19 cellular contexts compared by ENCODE assay signal in genomic region chr1:161266096-161266679, GRCh38. TPM values are rescaled to one million over a fixed set of nuclear protein-coding genes. Genes with fewer than 3 reads are reported as not detected.
DNase-seq lines count a peak whose midpoint lies in the region; ATAC-seq, FAIRE-seq and TF ChIP-seq lines count a peak whose summit lies in the region.
"Had no signal": no experiment of that assay in that cellular context is flagged by ENCODE, and none has a peak within 500 bp of the region (broad histone marks: within the 10 kb centered on the region; RNA-seq: fewer than 3 reads in every experiment).

No MANE protein-coding gene starts in this region.

- POLR2A ChIA-PET in A549 (lab: Yijun Ruan, JAX): interaction anchor here (1.0 kb wide), 1 partner anchor 48 kb away, joined by 3 read pairs; the partner anchor contains the start of gene SDHC

- peaks cover 6% of the 10 kb centered on the region for H3K27me3 Mint-ChIP-seq in GM23338 (ENCODE audit: insufficient read depth, low read depth, poor library complexity)

- no peak for TF ChIP-seq EP300 in A549 (IDR thresholded peaks at IDR 0.05)

- DNase-seq in A549 (ENCODE audit: low read depth in 1 of 2, low spot score in 1 of 2) (no peak), GM23338 (ENCODE audit: low spot score) (peak; percentile 30), RPMI7951 (ENCODE audit: low read depth) (peak; percentile 5), midbrain (lab: John Stamatoyannopoulos, UW) (no peak), globus pallidus (ENCODE audit: low spot score) (no peak), T-helper 9 cell (no peak)
- DNase-seq: activated CD4-positive, alpha-beta T cell treated with anti-CD3 and anti-CD28 coated beads for 48 hours; activated CD8-positive, alpha-beta memory T cell treated with anti-CD3 and anti-CD28 coated beads, Interleukin-2, amount 50 U/mL, for 48 hours; activated gamma-delta T cell treated with Interleukin-2 at 50 U/mL for 16 hours; erythroblast; IMR-90; MV-4-11; NCI-H2171; right cardiac atrium had no signal

- no peak overlapping the region; the same call in 1 of the 2 replicates for H2AFZ ChIP-seq in GM23338

- H3K4me3 ChIP-seq in A549: no peak overlapping the region
- no peak overlapping the region for H3K4me3 ChIP-seq in GM23338
- no peak overlapping the region for H3K4me3 ChIP-seq in mesodermal cell (ENCODE audit: extremely low read depth, insufficient read depth, low read length, poor library complexity, severe bottlenecking)
- H3K4me3 ChIP-seq: neural progenitor cell had no signal

- H3K27me3 ChIP-seq in GM23338 (ENCODE audit: insufficient read depth): peaks cover 3% of the 10 kb centered on the region

- ATAC-seq in A549 (peak in 1 of 2 experiments; percentile 71; a peak in 3 of 6 replicates), GM23338 (peak; percentile 72), HG02798 (IDR thresholded peaks at IDR 0.05; ENCODE audit: poor library complexity, unreplicated experiment) (no peak)
- ATAC-seq: right cardiac atrium had no signal

- no peak overlapping the region for H3K27ac Mint-ChIP-seq in GM23338
- H3K27ac Mint-ChIP-seq: dendritic cell treated with granulocyte-macrophage colony-stimulating factor and Interleukin-4, amounts not matched to agents 40 ng/mL and 50 ng/mL, for 4 days had no signal

- H3K4me1 ChIP-seq in A549: peaks cover 13% of the 10 kb centered on the region; the same call in 2 of the 3 replicates
- H3K4me1 ChIP-seq in GM23338 (ENCODE audit: insufficient read depth): peaks cover 17% of the 10 kb centered on the region
- H3K4me1 ChIP-seq in mesodermal cell (ENCODE audit: control insufficient read depth, insufficient read depth, low read length, poor library complexity, severe bottlenecking): peaks cover 9% of the 10 kb centered on the region

- H3K9me3 Mint-ChIP-seq in GM23338: no peaks in the 10 kb centered on the region
- H3K9me3 Mint-ChIP-seq: dendritic cell treated with granulocyte-macrophage colony-stimulating factor and Interleukin-4, amounts not matched to agents 40 ng/mL and 50 ng/mL, for 4 days; neural progenitor cell had no signal

- H3K79me2 ChIP-seq in GM23338 (replicated peaks; ENCODE audit: insufficient read depth): no peaks in the 10 kb centered on the region

- CTCF ChIA-PET in A549 (lab: Yijun Ruan, JAX): interaction anchor here (0.6 to 3.4 kb wide), 5 partner anchors 25 to 110 kb away, joined by 3 to 16 read pairs (median 3); partner anchors contain the start of gene TOMM40L

- peak overlapping the region; percentile 10; the same call in 1 of the 3 replicates for H3K4me2 ChIP-seq in A549
- H3K4me2 ChIP-seq in GM23338: peak overlapping the region; percentile 35; the same call in 1 of the 2 replicates

- TF ChIP-seq CTCF in A549 (IDR thresholded peaks at IDR 0.05) (no peak), GM23338 (conservative IDR thresholded peaks at IDR 0.05; ENCODE audit: low read depth in 2 of 2) (no peak)

- no peaks in the 10 kb centered on the region for H3K36me3 ChIP-seq in GM23338 (ENCODE audit: insufficient read depth)
- no peaks in the 10 kb centered on the region for H3K36me3 ChIP-seq in mesodermal cell (ENCODE audit: control insufficient read depth, insufficient read depth, low read length)
- H3K36me3 ChIP-seq: neural progenitor cell had no signal

- peaks cover 17% of the 10 kb centered on the region for H3K4me1 Mint-ChIP-seq in GM23338

- WGBS in A549 (ENCODE audit: missing lambda C conversion rate): 21% methylated on average over 4 of the region's 4 CpGs
- WGBS in mesodermal cell (ENCODE audit: insufficient coverage in 2 of 2), 2 experiments: 29 to 83% methylated on average over 1 of the region's 4 CpGs

- no peak for FAIRE-seq in A549 (lab: Jason Lieb, UNC)

- H3K27ac ChIP-seq in A549 (no peak overlapping the region), GM23338 (ENCODE audit: low read depth) (no peak overlapping the region), mesodermal cell (ENCODE audit: low read depth, low read length, severe bottlenecking) (peak overlapping the region; percentile 5)
- H3K27ac ChIP-seq: neural progenitor cell had no signal

- no peak for TF ChIP-seq POLR2A in A549 (IDR thresholded peaks at IDR 0.05; ENCODE audit: low read length)

- H3F3A ChIP-seq in GM23338 (replicated peaks; ENCODE audit: low read depth): no peaks in the 10 kb centered on the region

- no peak for TF ChIP-seq RAD21 in A549 (conservative IDR thresholded peaks at IDR 0.05 in 1 of 2, IDR thresholded peaks at IDR 0.05 in 1 of 2)

- H3K9me3 ChIP-seq in A549 (no peaks in the 10 kb centered on the region), mesodermal cell (ENCODE audit: control insufficient read depth, low read length) (no peaks in the 10 kb centered on the region)

- H3K9me2 ChIP-seq in GM23338 (ENCODE audit: insufficient read depth): no peaks in the 10 kb centered on the region

- no peak overlapping the region for H3K4me3 Mint-ChIP-seq in GM23338
- H3K4me3 Mint-ChIP-seq: dendritic cell treated with granulocyte-macrophage colony-stimulating factor and Interleukin-4, amounts not matched to agents 40 ng/mL and 50 ng/mL, for 4 days; neural progenitor cell had no signal

- H4K20me1 ChIP-seq in GM23338 (replicated peaks; ENCODE audit: insufficient read depth): no peaks in the 10 kb centered on the region

- H3K36me3 Mint-ChIP-seq in GM23338 (ENCODE audit: low read depth): no peaks in the 10 kb centered on the region
- H3K36me3 Mint-ChIP-seq: neural progenitor cell had no signal

TF ChIP-seq in A549, 52 proteins besides CTCF, POLR2A, EP300 and RAD21 (continues in another document):
- TF ChIP-seq HDAC2 (IDR thresholded peaks at IDR 0.05) (no peak), ZFP36 (IDR thresholded peaks at IDR 0.05; ENCODE audit: borderline replicate concordance, partially characterized antibody) (no peak), KDM1A (IDR thresholded peaks at IDR 0.05; ENCODE audit: low read depth) (no peak)

TF ChIP-seq in GM23338, 12 proteins besides CTCF, POLR2A, EP300 and RAD21 (continues in another document):
- TF ChIP-seq EZH2phosphoT487 (IDR thresholded peaks at IDR 0.05; ENCODE audit: unreplicated experiment): no peak
- TF ChIP-seq EZH2 (IDR thresholded peaks at IDR 0.05; ENCODE audit: low read depth, unreplicated experiment): no peak
- TF ChIP-seq JUNB (IDR thresholded peaks at IDR 0.05; ENCODE audit: unreplicated experiment): no peak

RNA-seq across cellular contexts. Expression of gene PCP4L1, which starts 7.6 kb away (rescaled TPM):
- polyA plus RNA-seq in A549 (2011; rRNA removed): not detected in 2 replicates
- polyA plus RNA-seq in A549 (2012; cell fraction: cytosol; rRNA removed): 0.03 TPM in 1 of 2 replicates, not detected in the other
- polyA plus RNA-seq in A549 (2012; cell fraction: nucleus; rRNA removed): not detected in 2 replicates
- polyA plus RNA-seq in A549 (2017; fragmentation: RNase III; extraction: RNeasy Plus Mini Kit Qiagen cat#74134 plus additional on column Dnase treatment): not detected in 3 replicates
- not detected in 2 replicates for polyA minus RNA-seq in A549 (2011; rRNA and poly(A)+ RNA removed)
- 1.4 and 3.8 TPM in 2 replicates for total RNA-seq in GM23338 (2014; rRNA removed; shearing (Covaris generic))
- 1.7 and 2.2 TPM in 2 replicates for polyA plus RNA-seq in GM23338 (2016; fragmentation: Nextera tagmentation; extraction: Ambion mirVana)
- not detected in 2 replicates for total RNA-seq in RPMI7951 (2014; rRNA removed; shearing (Covaris generic))
- not detected for polyA plus RNA-seq in mesodermal cell (2013, experiment 1 of 2)
- not detected for polyA plus RNA-seq in mesodermal cell (2013, experiment 2 of 2)
- total RNA-seq: IMR-90, lung microvascular endothelial cell had no signal
- polyA plus RNA-seq: IMR-90 had no signal

RNA-seq across cellular contexts. Expression of gene NR1I3, which starts 28.2 kb away (rescaled TPM):
- not detected in 2 replicates for polyA plus RNA-seq in A549 (2011; rRNA removed)
- not detected in 2 replicates for polyA plus RNA-seq in A549 (2012; cell fraction: cytosol; rRNA removed)
- polyA plus RNA-seq in A549 (2012; cell fraction: nucleus; rRNA removed): 0.12 TPM in 1 of 2 replicates, not detected in the other
- not detected in 3 replicates for polyA plus RNA-seq in A549 (2017; fragmentation: RNase III; extraction: RNeasy Plus Mini Kit Qiagen cat#74134 plus additional on column Dnase treatment)
- not detected in 2 replicates for polyA minus RNA-seq in A549 (2011; rRNA and poly(A)+ RNA removed)
- not detected in 2 replicates for total RNA-seq in GM23338 (2014; rRNA removed; shearing (Covaris generic))
- 0.40 and 0.50 TPM in 2 replicates for polyA plus RNA-seq in GM23338 (2016; fragmentation: Nextera tagmentation; extraction: Ambion mirVana)
- not detected in 2 replicates for total RNA-seq in RPMI7951 (2014; rRNA removed; shearing (Covaris generic))
- not detected for polyA plus RNA-seq in mesodermal cell (2013, experiment 1 of 2)
- not detected for polyA plus RNA-seq in mesodermal cell (2013, experiment 2 of 2)
- total RNA-seq: IMR-90, lung microvascular endothelial cell, right cardiac atrium had no signal
- polyA plus RNA-seq: IMR-90 had no signal

RNA-seq across cellular contexts. Expression of gene TOMM40L, which starts 40.3 kb away (rescaled TPM):
- polyA plus RNA-seq in A549 (2011; rRNA removed) (6.3 and 7.0 TPM in 2 replicates), A549 (2017; fragmentation: RNase III; extraction: RNeasy Plus Mini Kit Qiagen cat#74134 plus additional on column Dnase treatment) (9.1 to 11.0 TPM (median 10.2 TPM) in 3 replicates), GM23338 (2016; fragmentation: Nextera tagmentation; extraction: Ambion mirVana) (5.9 and 6.8 TPM in 2 replicates)
- 8.9 and 9.2 TPM in 2 replicates for polyA plus RNA-seq in A549 (2012; cell fraction: cytosol; rRNA removed)
- polyA plus RNA-seq in A549 (2012; cell fraction: nucleus; rRNA removed): 11.9 and 19.1 TPM in 2 replicates
- polyA minus RNA-seq in A549 (2011; rRNA and poly(A)+ RNA removed): 14.5 and 15.6 TPM in 2 replicates
- total RNA-seq in GM23338 (2014; rRNA removed; shearing (Covaris generic)): 12.9 and 22.3 TPM in 2 replicates
- total RNA-seq in RPMI7951 (2014; rRNA removed; shearing (Covaris generic)): 8.4 and 10.0 TPM in 2 replicates
- 8.6 TPM for polyA plus RNA-seq in mesodermal cell (2013, experiment 1 of 2)
- 7.5 TPM for polyA plus RNA-seq in mesodermal cell (2013, experiment 2 of 2)

RNA-seq across cellular contexts. Expression of gene APOA2, which starts 42.8 kb away (rescaled TPM):
- polyA plus RNA-seq in A549 (2011; rRNA removed) (not detected in 2 replicates), A549 (2017; fragmentation: RNase III; extraction: RNeasy Plus Mini Kit Qiagen cat#74134 plus additional on column Dnase treatment) (not detected in 3 replicates), GM23338 (2016; fragmentation: Nextera tagmentation; extraction: Ambion mirVana) (2.7 TPM in 1 of 2 replicates, not detected in the other)
- not detected in 2 replicates for polyA plus RNA-seq in A549 (2012; cell fraction: cytosol; rRNA removed)
- polyA plus RNA-seq in A549 (2012; cell fraction: nucleus; rRNA removed): not detected in 2 replicates
- not detected in 2 replicates for polyA minus RNA-seq in A549 (2011; rRNA and poly(A)+ RNA removed)
- total RNA-seq in GM23338 (2014; rRNA removed; shearing (Covaris generic)): not detected in 2 replicates
- total RNA-seq in RPMI7951 (2014; rRNA removed; shearing (Covaris generic)): not detected in 2 replicates
- 1.6 TPM for polyA plus RNA-seq in mesodermal cell (2013, experiment 1 of 2)
- 2.8 TPM for polyA plus RNA-seq in mesodermal cell (2013, experiment 2 of 2)
- total RNA-seq: IMR-90, lung microvascular endothelial cell, right cardiac atrium had no signal
- polyA plus RNA-seq: IMR-90 had no signal

RNA-seq across cellular contexts. Expression of gene MPZ, which starts 43.6 kb away (rescaled TPM):
- 0.57 and 0.83 TPM in 2 replicates for polyA plus RNA-seq in A549 (2011; rRNA removed)
- polyA plus RNA-seq in A549 (2012; cell fraction: cytosol; rRNA removed): 0.37 and 0.54 TPM in 2 replicates
- polyA plus RNA-seq in A549 (2012; cell fraction: nucleus; rRNA removed): 0.42 and 1.1 TPM in 2 replicates
- 0.17 to 0.45 TPM (median 0.25 TPM) in 3 replicates for polyA plus RNA-seq in A549 (2017; fragmentation: RNase III; extraction: RNeasy Plus Mini Kit Qiagen cat#74134 plus additional on column Dnase treatment)
- polyA minus RNA-seq in A549 (2011; rRNA and poly(A)+ RNA removed): 0.15 and 0.37 TPM in 2 replicates
- 1.6 and 1.9 TPM in 2 replicates for total RNA-seq in GM23338 (2014; rRNA removed; shearing (Covaris generic))
- 2.2 and 4.0 TPM in 2 replicates for polyA plus RNA-seq in GM23338 (2016; fragmentation: Nextera tagmentation; extraction: Ambion mirVana)
- 0.24 and 0.39 TPM in 2 replicates for total RNA-seq in RPMI7951 (2014; rRNA removed; shearing (Covaris generic))
- 7.8 TPM for polyA plus RNA-seq in mesodermal cell (2013, experiment 1 of 2)
- polyA plus RNA-seq in mesodermal cell (2013, experiment 2 of 2): 8.1 TPM

Comparison
In these comparisons a context has a peak if more than half of its experiments do, and no peak if none do; other contexts are left out.
1. DNase-seq: peak in GM23338 (single experiment) and RPMI7951 (single experiment); none in A549 (0 of 2), midbrain (single experiment), globus pallidus (single experiment) and T-helper 9 cell (single experiment).